In genomic region chr2:35614640-35615039, GRCh38 we compare ENCODE assay signal across 1 cellular context.
TF ChIP-seq lines count a peak whose summit lies in the region.

No MANE protein-coding gene starts in this region.

TF ChIP-seq in GM23338, 12 proteins besides CTCF, POLR2A, EP300 and RAD21 (continued from another document):
- no peak for TF ChIP-seq REST (IDR thresholded peaks at IDR 0.05; ENCODE audit: unreplicated experiment)
- no peak for TF ChIP-seq STAT1 (IDR thresholded peaks at IDR 0.05; ENCODE audit: unreplicated experiment)
- no peak for TF ChIP-seq CREB1 (CRISPR knock-in tag; IDR thresholded peaks at IDR 0.05; ENCODE audit: low read depth)
TF ChIP-seq in GM23338: peak in this region for 0.
